ENCODE assay signal across 1 cellular context in the genomic region with DNA sequence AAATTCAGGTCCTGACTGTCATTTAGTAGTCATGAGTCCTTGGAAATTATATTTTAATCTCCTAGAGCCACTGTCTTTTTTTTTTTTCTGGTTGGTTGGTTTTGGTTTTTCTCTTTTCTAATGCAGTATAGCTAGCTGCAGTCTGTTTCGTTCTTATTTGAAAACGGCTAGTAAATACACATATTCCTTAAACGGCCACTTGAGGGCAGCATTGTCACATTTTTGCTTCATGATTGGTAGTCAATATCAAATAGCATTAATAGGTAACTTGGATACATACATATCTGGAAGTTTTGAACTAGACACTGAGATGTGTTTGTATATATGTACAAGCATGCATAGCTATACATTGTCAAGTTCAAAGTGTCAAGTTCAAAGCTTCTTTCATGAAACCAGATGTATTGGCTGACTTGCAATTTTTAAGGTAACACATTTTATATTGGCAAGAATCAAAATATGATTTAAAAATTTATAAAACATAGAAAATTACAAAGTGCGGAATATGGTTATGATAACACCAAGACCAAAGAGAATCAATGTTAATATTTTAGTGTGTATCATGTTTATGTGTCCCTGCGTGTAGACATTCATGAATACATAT.
TF ChIP-seq lines count a peak whose summit lies in the region.

No MANE protein-coding gene starts in this region.

TF ChIP-seq in K562, 482 proteins besides CTCF, POLR2A, EP300 and RAD21 (continued from another document):
- no peak for TF ChIP-seq ZHX1 (conservative IDR thresholded peaks at IDR 0.05; ENCODE audit: low read length)
- no peak for TF ChIP-seq ZNF197 (CRISPR knock-in tag; IDR thresholded peaks at IDR 0.05; ENCODE audit: low read depth)
- TF ChIP-seq SRSF3 (IDR thresholded peaks at IDR 0.05; ENCODE audit: insufficient read depth, low read length), result no peak
- no peak for TF ChIP-seq ZNF583 (CRISPR knock-in tag; IDR thresholded peaks at IDR 0.05)
- TF ChIP-seq MAFG (tag; conservative IDR thresholded peaks at IDR 0.05), result peak; percentile 48
